ENCODE assay signal across 1 cellular context in the genomic region with DNA sequence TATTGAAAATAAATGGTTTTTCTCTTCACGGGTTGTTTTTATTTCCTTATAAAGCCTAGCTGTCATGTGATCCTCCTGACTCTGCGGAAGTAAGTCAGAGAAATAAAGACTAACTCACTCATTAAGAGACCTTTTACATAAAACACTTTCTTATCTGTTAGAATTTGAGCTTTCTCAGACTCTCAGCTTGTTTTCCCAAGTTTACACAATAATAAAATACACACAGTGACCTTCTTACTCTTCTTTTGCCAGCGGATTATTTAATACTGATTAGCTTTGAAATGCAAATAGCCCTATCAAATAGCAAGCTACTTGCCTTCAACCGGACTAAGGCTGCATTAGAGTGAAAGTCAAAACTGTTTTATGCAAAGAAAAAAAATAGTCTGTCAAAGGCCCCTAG.
TF ChIP-seq lines count a peak whose summit lies in the region.

No MANE protein-coding gene starts in this region.

TF ChIP-seq in endothelial cell of umbilical vein, 7 proteins besides CTCF, POLR2A, EP300 and RAD21 (continued from another document):
- TF ChIP-seq GATA2 (IDR thresholded peaks at IDR 0.05; ENCODE audit: insufficient read depth, insufficient read length, low read depth, low read length): no peak
- TF ChIP-seq FOS (IDR thresholded peaks at IDR 0.05; ENCODE audit: borderline replicate concordance, insufficient read depth, low read length): no peak
TF ChIP-seq in endothelial cell of umbilical vein: peak in this region for 0.
